Comparison of ENCODE assay signal across 1 cellular context in genomic region chr10:72328829-72329204, GRCh38.
TF ChIP-seq lines count a peak whose summit lies in the region.

No MANE protein-coding gene starts in this region.

TF ChIP-seq in A549, 52 proteins besides CTCF, POLR2A, EP300 and RAD21 (continued from another document):
- TF ChIP-seq MAX (IDR thresholded peaks at IDR 0.05) = no peak
- TF ChIP-seq NFE2L2 (conservative IDR thresholded peaks at IDR 0.05; ENCODE audit: low read length) = no peak
- TF ChIP-seq RNF2 (IDR thresholded peaks at IDR 0.05; ENCODE audit: borderline replicate concordance, low read depth) = no peak
- TF ChIP-seq ATOH8 (CRISPR knock-in tag; IDR thresholded peaks at IDR 0.05; ENCODE audit: low read depth) = no peak
